In genomic region chr12:122483969-122484368, GRCh38 we compare ENCODE assay signal across 17 cellular contexts.
"Had no signal": no experiment of that assay in that cellular context is flagged by ENCODE, and none has a peak within 500 bp of the region (broad histone marks: within the 10 kb centered on the region; RNA-seq: fewer than 3 reads in every experiment).

No MANE protein-coding gene starts in this region.

- H3K27me3 ChIP-seq: left lung had no signal

- DNase-seq: activated CD4-positive, alpha-beta T cell treated with anti-CD3 and anti-CD28 coated beads for 36 hours; amygdala; cortex of kidney; effector CD8-positive, alpha-beta T cell; foreskin fibroblast; hippocampal formation; left lung; mammary epithelial cell; naive B cell; stimulated activated CD4-positive, alpha-beta T cell treated with anti-CD3 and anti-CD28 coated beads, Interleukin-12 subunit alpha, Interleukin-12 subunit beta, amount 100 ng/mL, for 4 hours; stimulated activated CD4-positive, alpha-beta T cell treated with anti-CD3 and anti-CD28 coated beads, Interleukin-2, amount 100 ng/mL, for 24 hours; T-helper 1 cell had no signal

- H3K27ac Mint-ChIP-seq: activated CD4-positive, alpha-beta T cell treated with anti-CD3 and anti-CD28 coated beads for 36 hours had no signal

- ATAC-seq: activated CD4-positive, alpha-beta T cell treated with anti-CD3 and anti-CD28 coated beads for 36 hours; activated naive CD4-positive, alpha-beta T cell treated with anti-CD3 and anti-CD28 coated beads, Interleukin-2, amount 50 U/mL, for 72 hours; left lung had no signal

- H3K4me1 ChIP-seq: left lung, parathyroid adenoma had no signal

- H3K9me3 ChIP-seq: left lung had no signal

- H3K4me3 Mint-ChIP-seq: activated CD4-positive, alpha-beta T cell treated with anti-CD3 and anti-CD28 coated beads for 36 hours; activated T-helper 1 cell treated with anti-CD3 and anti-CD28 coated beads, Interleukin-12 subunit alpha, Interleukin-12 subunit beta, Interleukin-2, Interleukin-4 antibody, amounts not matched to agents 30 ng/mL and 10 ng/mL and 1 ng/mL, durations not matched to agents 14 hours and 24 hours and 36 hours; brain; central memory CD8-positive, alpha-beta T cell; naive B cell had no signal

- H3K4me3 ChIP-seq: left lung had no signal

- H3K27me3 Mint-ChIP-seq: activated CD4-positive, alpha-beta T cell treated with anti-CD3 and anti-CD28 coated beads for 36 hours; brain; central memory CD8-positive, alpha-beta T cell; naive B cell had no signal

- H3K4me1 Mint-ChIP-seq: brain had no signal

- H3K9me3 Mint-ChIP-seq: activated naive CD4-positive, alpha-beta T cell treated with anti-CD3 and anti-CD28 coated beads, Interleukin-2, amount 50 U/mL, for 72 hours; activated T-helper 1 cell treated with anti-CD3 and anti-CD28 coated beads, Interleukin-12 subunit alpha, Interleukin-12 subunit beta, Interleukin-2, Interleukin-4 antibody, amounts not matched to agents 30 ng/mL and 10 ng/mL and 1 ng/mL, durations not matched to agents 14 hours and 24 hours and 36 hours; brain; central memory CD8-positive, alpha-beta T cell; naive B cell had no signal
